ENCODE assay signal across 21 cellular contexts in genomic region chr1:181178241-181178640, GRCh38.
"Had no signal": no experiment of that assay in that cellular context is flagged by ENCODE, and none has a peak within 500 bp of the region (broad histone marks: within the 10 kb centered on the region; RNA-seq: fewer than 3 reads in every experiment).

No MANE protein-coding gene starts in this region.

- H3K79me2 ChIP-seq: parathyroid adenoma had no signal

- H3K27ac ChIP-seq: body of pancreas, esophagus muscularis mucosa, parathyroid adenoma, tibial artery, VCaP had no signal

- H3K9me3 Mint-ChIP-seq: activated CD4-positive, alpha-beta T cell treated with anti-CD3 and anti-CD28 coated beads, Interleukin-2, amount 10 ng/mL, durations not matched to agents 24 days and 14 days; activated naive CD8-positive, alpha-beta T cell treated with anti-CD3 and anti-CD28 coated beads, Interleukin-2, amount 50 U/mL, for 24 hours; effector memory CD8-positive, alpha-beta T cell; natural killer cell treated with Interleukin-12 subunit alpha and Interleukin-12 subunit beta and Interleukin-15 and Interleukin-18, amount 100 ng/mL, for 72 hours; stimulated activated naive CD8-positive, alpha-beta T cell treated with anti-CD3 and anti-CD28 coated beads, Interleukin-15, Interleukin-2, amounts not matched to agents 100 ng/mL and 50 ng/mL, for 24 hours had no signal

- H3K9ac ChIP-seq: parathyroid adenoma had no signal

- DNase-seq: activated CD4-positive, alpha-beta T cell treated with anti-CD3 and anti-CD28 coated beads, Interleukin-2, amount 10 ng/mL, durations not matched to agents 24 days and 14 days; activated CD8-positive, alpha-beta T cell treated with anti-CD3 and anti-CD28 coated beads, Interleukin-2, amount 10 ng/mL, durations not matched to agents 7 days and 5 days; activated effector memory CD4-positive, alpha-beta T cell treated with anti-CD3 and anti-CD28 coated beads, Interleukin-2, amount 50 U/mL, for 16 hours; activated naive CD4-positive, alpha-beta T cell treated with anti-CD3 and anti-CD28 coated beads, Interleukin-2, amount 10 ng/mL, durations not matched to agents 7 days and 5 days; activated naive CD8-positive, alpha-beta T cell treated with anti-CD3 and anti-CD28 coated beads, Interleukin-2, amount 50 U/mL, for 24 hours; body of pancreas; effector memory CD8-positive, alpha-beta T cell; hypothalamus; right cardiac atrium; stimulated activated CD4-positive, alpha-beta T cell treated with anti-CD3 and anti-CD28 coated beads, Interleukin-12 subunit alpha, Interleukin-12 subunit beta, amount 100 ng/mL, for 4 hours; stimulated activated CD4-positive, alpha-beta T cell treated with anti-CD3 and anti-CD28 coated beads, Interleukin-4, amount 100 ng/mL, for 4 hours; substantia nigra; tibial artery had no signal

- H3K27ac Mint-ChIP-seq: activated CD4-positive, alpha-beta T cell treated with anti-CD3 and anti-CD28 coated beads, Interleukin-2, amount 10 ng/mL, durations not matched to agents 24 days and 14 days; activated CD8-positive, alpha-beta T cell treated with anti-CD3 and anti-CD28 coated beads, Interleukin-2, amount 10 ng/mL, durations not matched to agents 7 days and 5 days; activated naive CD4-positive, alpha-beta T cell treated with anti-CD3 and anti-CD28 coated beads, Interleukin-2, amount 10 ng/mL, durations not matched to agents 7 days and 5 days; activated naive CD8-positive, alpha-beta T cell treated with anti-CD3 and anti-CD28 coated beads, Interleukin-2, amount 50 U/mL, for 24 hours; effector memory CD8-positive, alpha-beta T cell; natural killer cell treated with Interleukin-12 subunit alpha and Interleukin-12 subunit beta and Interleukin-15 and Interleukin-18, amount 100 ng/mL, for 72 hours; stimulated activated naive CD8-positive, alpha-beta T cell treated with anti-CD3 and anti-CD28 coated beads, Interleukin-15, Interleukin-2, amounts not matched to agents 100 ng/mL and 50 ng/mL, for 24 hours had no signal

- H3K36me3 Mint-ChIP-seq: activated naive CD4-positive, alpha-beta T cell treated with anti-CD3 and anti-CD28 coated beads, Interleukin-2, amount 10 ng/mL, durations not matched to agents 7 days and 5 days; natural killer cell treated with Interleukin-12 subunit alpha and Interleukin-12 subunit beta and Interleukin-15 and Interleukin-18, amount 100 ng/mL, for 72 hours had no signal

- H3K9me3 ChIP-seq: body of pancreas, esophagus muscularis mucosa, tibial artery had no signal

- H3K4me3 Mint-ChIP-seq: activated CD4-positive, alpha-beta T cell treated with anti-CD3 and anti-CD28 coated beads, Interleukin-2, amount 10 ng/mL, durations not matched to agents 24 days and 14 days; activated CD8-positive, alpha-beta T cell treated with anti-CD3 and anti-CD28 coated beads, Interleukin-2, amount 10 ng/mL, durations not matched to agents 7 days and 5 days; activated naive CD4-positive, alpha-beta T cell treated with anti-CD3 and anti-CD28 coated beads, Interleukin-2, amount 10 ng/mL, durations not matched to agents 7 days and 5 days; activated naive CD8-positive, alpha-beta T cell treated with anti-CD3 and anti-CD28 coated beads, Interleukin-2, amount 50 U/mL, for 24 hours; effector memory CD8-positive, alpha-beta T cell; natural killer cell treated with Interleukin-12 subunit alpha and Interleukin-12 subunit beta and Interleukin-15 and Interleukin-18, amount 100 ng/mL, for 72 hours; stimulated activated naive CD8-positive, alpha-beta T cell treated with anti-CD3 and anti-CD28 coated beads, Interleukin-15, Interleukin-2, amounts not matched to agents 100 ng/mL and 50 ng/mL, for 24 hours had no signal

- FAIRE-seq: frontal cortex, islet of Langerhans had no signal

- H3K4me3 ChIP-seq: body of pancreas, esophagus muscularis mucosa, tibial artery had no signal

- H3K36me3 ChIP-seq: esophagus muscularis mucosa, tibial artery had no signal

- H3K27me3 Mint-ChIP-seq: activated naive CD8-positive, alpha-beta T cell treated with anti-CD3 and anti-CD28 coated beads, Interleukin-2, amount 50 U/mL, for 24 hours; stimulated activated naive CD8-positive, alpha-beta T cell treated with anti-CD3 and anti-CD28 coated beads, Interleukin-15, Interleukin-2, amounts not matched to agents 100 ng/mL and 50 ng/mL, for 24 hours had no signal

- H3K4me1 ChIP-seq: body of pancreas, parathyroid adenoma had no signal

- H3K27me3 ChIP-seq: body of pancreas, esophagus muscularis mucosa had no signal

- ATAC-seq: activated CD4-positive, CD25-positive, alpha-beta regulatory T cell treated with anti-CD3 and anti-CD28 coated beads, Interleukin-2, amount 50 U/mL, for 24 hours; activated CD8-positive, alpha-beta T cell treated with anti-CD3 and anti-CD28 coated beads, Interleukin-2, amount 10 ng/mL, durations not matched to agents 7 days and 5 days; activated naive CD8-positive, alpha-beta T cell treated with anti-CD3 and anti-CD28 coated beads, Interleukin-2, amount 50 U/mL, for 24 hours; body of pancreas; effector memory CD8-positive, alpha-beta T cell; natural killer cell treated with Interleukin-12 subunit alpha and Interleukin-12 subunit beta and Interleukin-15 and Interleukin-18, amount 100 ng/mL, for 72 hours; right cardiac atrium had no signal

- H2AFZ ChIP-seq: parathyroid adenoma had no signal
